ENCODE assay signal across 1 cellular context in genomic region chr2:231425291-231425810, GRCh38.
TF ChIP-seq lines count a peak whose summit lies in the region.

No MANE protein-coding gene starts in this region.

TF ChIP-seq in HepG2, 621 proteins besides CTCF, POLR2A, EP300 and RAD21:
- TF ChIP-seq ZNF598 (CRISPR knock-in tag; IDR thresholded peaks at IDR 0.05; ENCODE audit: borderline replicate concordance) (0 out of 2 replicates have a peak, but pooled peaks have one; percentile 24), ZNF292 (CRISPR knock-in tag; IDR thresholded peaks at IDR 0.05; ENCODE audit: borderline replicate concordance, low read depth) (peak; percentile 37; the same call in 1 of the 2 replicates), ARID5B (CRISPR knock-in tag; IDR thresholded peaks at IDR 0.05) (no peak), GFI1 (CRISPR knock-in tag; IDR thresholded peaks at IDR 0.05; ENCODE audit: borderline replicate concordance) (no peak), ZNF543 (CRISPR knock-in tag; IDR thresholded peaks at IDR 0.05) (no peak), ZNF704 (CRISPR knock-in tag; IDR thresholded peaks at IDR 0.05; ENCODE audit: borderline replicate concordance) (no peak), SAP130 (CRISPR knock-in tag; IDR thresholded peaks at IDR 0.05; ENCODE audit: low read depth) (0 out of 2 replicates have a peak, but pooled peaks have one; percentile 12), ZHX2 (IDR thresholded peaks at IDR 0.05; ENCODE audit: low read depth) (no peak), ZHX2 (CRISPR knock-in tag; IDR thresholded peaks at IDR 0.05; ENCODE audit: borderline replicate concordance) (no peak)
- TF ChIP-seq, protein P1, sequence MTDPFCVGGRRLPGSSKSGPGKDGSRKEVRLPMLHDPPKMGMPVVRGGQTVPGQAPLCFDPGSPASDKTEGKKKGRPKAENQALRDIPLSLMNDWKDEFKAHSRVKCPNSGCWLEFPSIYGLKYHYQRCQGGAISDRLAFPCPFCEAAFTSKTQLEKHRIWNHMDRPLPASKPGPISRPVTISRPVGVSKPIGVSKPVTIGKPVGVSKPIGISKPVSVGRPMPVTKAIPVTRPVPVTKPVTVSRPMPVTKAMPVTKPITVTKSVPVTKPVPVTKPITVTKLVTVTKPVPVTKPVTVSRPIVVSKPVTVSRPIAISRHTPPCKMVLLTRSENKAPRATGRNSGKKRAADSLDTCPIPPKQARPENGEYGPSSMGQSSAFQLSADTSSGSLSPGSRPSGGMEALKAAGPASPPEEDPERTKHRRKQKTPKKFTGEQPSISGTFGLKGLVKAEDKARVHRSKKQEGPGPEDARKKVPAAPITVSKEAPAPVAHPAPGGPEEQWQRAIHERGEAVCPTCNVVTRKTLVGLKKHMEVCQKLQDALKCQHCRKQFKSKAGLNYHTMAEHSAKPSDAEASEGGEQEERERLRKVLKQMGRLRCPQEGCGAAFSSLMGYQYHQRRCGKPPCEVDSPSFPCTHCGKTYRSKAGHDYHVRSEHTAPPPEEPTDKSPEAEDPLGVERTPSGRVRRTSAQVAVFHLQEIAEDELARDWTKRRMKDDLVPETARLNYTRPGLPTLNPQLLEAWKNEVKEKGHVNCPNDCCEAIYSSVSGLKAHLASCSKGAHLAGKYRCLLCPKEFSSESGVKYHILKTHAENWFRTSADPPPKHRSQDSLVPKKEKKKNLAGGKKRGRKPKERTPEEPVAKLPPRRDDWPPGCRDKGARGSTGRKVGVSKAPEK (CRISPR knock-in tag; IDR thresholded peaks at IDR 0.05; ENCODE audit: borderline replicate concordance): 0 out of 2 replicates have a peak, but pooled peaks have one; percentile 35
